ENCODE assay signal across 12 cellular contexts in the genomic region with DNA sequence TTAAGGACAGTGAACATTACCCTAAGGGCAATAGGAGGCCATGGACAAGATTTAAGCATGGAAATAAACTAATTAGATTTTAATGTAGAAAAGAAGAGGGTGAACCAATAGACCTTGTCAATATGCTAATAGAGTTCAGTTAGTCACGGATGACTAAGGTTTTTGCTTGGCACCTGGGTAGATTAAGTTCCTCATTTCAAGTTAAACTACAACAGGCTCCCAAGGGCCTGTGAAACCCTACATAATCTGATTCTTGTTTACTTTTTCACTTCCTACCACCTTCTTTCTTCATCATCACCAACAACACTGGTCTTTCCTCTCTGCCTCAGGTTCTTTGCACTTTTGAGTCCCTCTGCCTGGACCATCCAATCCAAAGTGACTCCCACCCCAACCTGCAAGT. TPM values are rescaled to one million over a fixed set of nuclear protein-coding genes. Genes with fewer than 3 reads are reported as not detected.
DNase-seq lines count a peak whose midpoint lies in the region; ATAC-seq and TF ChIP-seq lines count a peak whose summit lies in the region.
"Had no signal": no experiment of that assay in that cellular context is flagged by ENCODE, and none has a peak within 500 bp of the region (broad histone marks: within the 10 kb centered on the region; RNA-seq: fewer than 3 reads in every experiment).

No MANE protein-coding gene starts in this region.

- DNase-seq in GM12865 (ENCODE audit: low read depth) (peak; percentile 56), mesenteric fat pad (ENCODE audit: low spot score) (no peak), posterior vena cava (ENCODE audit: low spot score) (no peak), NCI-H2196 treated with DMSO at 0.1 percent for 48 hours (lab: John Stamatoyannopoulos, UW; ENCODE audit: unreplicated experiment) (no peak), AG08396 (ENCODE audit: low spot score) (no peak)
- DNase-seq: NCI-H446 treated with DMSO at 0.1 percent for 48 hours had no signal

- H3K36me3 Mint-ChIP-seq in activated naive CD8-positive, alpha-beta T cell, result peaks cover 32% of the 10 kb centered on the region

- peaks cover 14% of the 10 kb centered on the region for H3K4me1 Mint-ChIP-seq in activated naive CD8-positive, alpha-beta T cell (ENCODE audit: low read depth)
- H3K4me1 Mint-ChIP-seq: neural crest cell, WTC11 had no signal

- H3K27ac Mint-ChIP-seq in activated naive CD8-positive, alpha-beta T cell, result peak overlapping the region; percentile 41
- H3K27ac Mint-ChIP-seq: WTC11 had no signal

- H3K27me3 Mint-ChIP-seq in activated naive CD8-positive, alpha-beta T cell, result no peaks in the 10 kb centered on the region

- intact Hi-C loops in posterior vena cava (cut with DNase I), result no loop called here

- ATAC-seq in GM19455 (IDR thresholded peaks at IDR 0.05; ENCODE audit: unreplicated experiment) (peak; percentile 43), HG03280 (IDR thresholded peaks at IDR 0.05; ENCODE audit: unreplicated experiment) (peak; percentile 47)
- ATAC-seq: WTC11 had no signal

- H3K9me3 Mint-ChIP-seq in activated naive CD8-positive, alpha-beta T cell (ENCODE audit: low read depth), result no peaks in the 10 kb centered on the region

- no peak overlapping the region for H3K4me3 Mint-ChIP-seq in activated naive CD8-positive, alpha-beta T cell
- H3K4me3 Mint-ChIP-seq: neural crest cell, WTC11 had no signal

- no peak for TF ChIP-seq CTCF in GM12865 (IDR thresholded peaks at IDR 0.05; ENCODE audit: insufficient read depth, low read depth, low read length, missing control alignments)

- H3K4me3 ChIP-seq in GM12865 (ENCODE audit: low read depth, low read length), result no peak overlapping the region
- H3K4me3 ChIP-seq: cardiac muscle cell had no signal

RNA-seq across cellular contexts. Expression of a gene that starts 14.8 kb away (rescaled TPM):
- total RNA-seq in mesenteric fat pad, result 24.5 TPM
- 10 to 100 TPM; 20.5 to 21.3 TPM for total RNA-seq in posterior vena cava

RNA-seq across cellular contexts. Expression of a gene that starts 20.5 kb away (rescaled TPM):
- total RNA-seq in mesenteric fat pad (2.6 TPM), posterior vena cava (1 to 10 TPM; 2.3 to 4.5 TPM)
- total RNA-seq: neural crest cell had no signal
